ENCODE assay signal across 8 cellular contexts in genomic region chr10:114876602-114877300, GRCh38. TPM values are rescaled to one million over a fixed set of nuclear protein-coding genes. Genes with fewer than 3 reads are reported as not detected.
DNase-seq lines count a peak whose midpoint lies in the region; ATAC-seq and TF ChIP-seq lines count a peak whose summit lies in the region.

No MANE protein-coding gene starts in this region.

- no peak overlapping the region for H3K27ac ChIP-seq in psoas muscle

- intact Hi-C loops in Right ventricle myocardium superior (cut with DNase I) = loop anchor here (5.0 kb wide), 1 partner anchor 251 kb away; no protein-coding TSS in a partner anchor
- intact Hi-C loops in psoas muscle (cut with DNase I) = loop anchor here (2.0 to 5.0 kb wide), 2 partner anchors 251 to 254 kb away; no protein-coding TSS in a partner anchor

- WGBS in psoas muscle, 3 donors = 27 to 37% (median 31%) methylated on average over 20 of the region's 20 CpGs

- no peaks in the 10 kb centered on the region for H3K9me3 Mint-ChIP-seq in activated naive CD4-positive, alpha-beta T cell treated with anti-CD3 and anti-CD28 coated beads, Interleukin-2, amount 50 U/mL, for 72 hours

- DNase-seq in ELR (ENCODE audit: low read depth) (peak; percentile 76), NT2/D1 (ENCODE audit: low read depth, low spot score) (peak; percentile 73), Right ventricle myocardium superior (peak; percentile 74), psoas muscle (peak; percentile 68 to 72), NCI-H187 treated with DMSO at 0.1 percent for 48 hours (lab: John Stamatoyannopoulos, UW) (no peak)
- peak in 1 of 2 donors; percentile 61 for DNase-seq in activated naive CD4-positive, alpha-beta T cell treated with anti-CD3 and anti-CD28 coated beads, Interleukin-2, amount 50 U/mL, for 72 hours (ENCODE audit: low spot score in 2 of 2)

- H3K27ac Mint-ChIP-seq in activated naive CD4-positive, alpha-beta T cell treated with anti-CD3 and anti-CD28 coated beads, Interleukin-2, amount 50 U/mL, for 72 hours = no peak overlapping the region

- H3K9me3 ChIP-seq in NT2/D1 (ENCODE audit: insufficient read depth, low read length) = no peaks in the 10 kb centered on the region
- H3K9me3 ChIP-seq in psoas muscle = no peaks in the 10 kb centered on the region

- no peaks in the 10 kb centered on the region for H3K36me3 Mint-ChIP-seq in activated naive CD4-positive, alpha-beta T cell treated with anti-CD3 and anti-CD28 coated beads, Interleukin-2, amount 50 U/mL, for 72 hours

- peak; percentile 50 for ATAC-seq in GM19468 (IDR thresholded peaks at IDR 0.05; ENCODE audit: extremely low read depth, unreplicated experiment)
- peak; percentile 63 for ATAC-seq in HG03457 (IDR thresholded peaks at IDR 0.05; ENCODE audit: unreplicated experiment)
- peak; percentile 65 to 84 for ATAC-seq in activated naive CD4-positive, alpha-beta T cell treated with anti-CD3 and anti-CD28 coated beads, Interleukin-2, amount 50 U/mL, for 72 hours
- ATAC-seq in Right ventricle myocardium superior (ENCODE audit: poor library complexity) = peak; percentile 90
- peak; percentile 87 to 93 (median 91) for ATAC-seq in psoas muscle

- H3K9ac ChIP-seq in NT2/D1 (ENCODE audit: insufficient read length, low read depth) = no peak overlapping the region

- H3K36me3 ChIP-seq in NT2/D1 (ENCODE audit: insufficient read depth, insufficient read length, low read length) (no peaks in the 10 kb centered on the region), psoas muscle (ENCODE audit: insufficient read depth in 1 of 2, low read depth in 1 of 2) (no peaks in the 10 kb centered on the region)

- H3K4me1 ChIP-seq in NT2/D1 (ENCODE audit: insufficient read depth, insufficient read length) (peaks cover under 1% of the 10 kb centered on the region), psoas muscle (no peaks in the 10 kb centered on the region)

- TF ChIP-seq CTCF in psoas muscle (IDR thresholded peaks at IDR 0.05) = peak; percentile 75

- H3K4me3 ChIP-seq in NT2/D1 (ENCODE audit: insufficient read length, low read depth) (no peak overlapping the region), psoas muscle (no peak overlapping the region)

- H3K27me3 ChIP-seq in NT2/D1 (ENCODE audit: insufficient read depth, insufficient read length) (no peaks in the 10 kb centered on the region), psoas muscle (ENCODE audit: insufficient read depth in 3 of 3, low read length in 2 of 3) (no peaks in the 10 kb centered on the region)

RNA-seq across cellular contexts. Expression of gene FHIP2A, which starts 55.2 kb away (rescaled TPM):
- total RNA-seq in activated naive CD4-positive, alpha-beta T cell treated with anti-CD3 and anti-CD28 coated beads, Interleukin-2, amount 50 U/mL, for 72 hours = 10 to 100 TPM; 14.3 to 21.6 TPM
- total RNA-seq in Right ventricle myocardium superior (22.6 TPM), psoas muscle (10 to 100 TPM; 19.9 to 31.9 (median 26.0) TPM)
- polyA plus RNA-seq in psoas muscle = 10 to 100 TPM in 1 of 3 donors, 1 to 10 TPM in 2; 3.4 to 12.8 (median 6.6) TPM
